9 cellular contexts compared by ENCODE assay signal in the genomic region with DNA sequence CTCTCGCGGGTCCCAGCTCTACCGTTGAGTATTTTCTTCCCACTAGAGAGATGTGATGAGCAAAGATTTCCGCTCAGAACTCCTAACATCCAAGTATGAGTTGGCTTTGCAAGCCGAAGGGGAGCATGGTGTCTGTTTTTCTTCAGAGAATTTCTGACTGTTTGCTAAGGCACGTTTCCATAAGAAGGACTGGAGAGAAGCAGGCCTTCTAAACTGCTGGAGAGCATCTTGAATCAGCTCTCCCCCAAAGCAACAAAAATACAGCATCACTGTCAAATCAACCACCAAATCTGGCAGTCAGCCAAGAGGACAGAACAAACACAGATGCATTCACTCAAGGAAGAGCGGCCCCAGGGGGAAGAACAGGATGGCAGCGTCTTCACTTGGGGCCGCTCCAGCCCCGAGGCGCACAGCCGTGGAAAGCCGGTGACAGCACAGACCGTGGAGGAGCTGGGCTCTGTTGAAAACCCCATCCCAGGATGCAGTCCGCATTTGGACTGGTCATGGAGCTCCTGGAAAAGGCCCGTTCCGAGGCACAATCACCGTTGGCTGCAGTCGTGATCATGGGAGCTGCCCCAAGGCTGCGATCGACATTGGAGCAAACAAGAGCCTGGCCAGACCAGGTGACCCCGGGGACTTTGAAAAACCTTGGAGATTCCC.
DNase-seq lines count a peak whose midpoint lies in the region; ATAC-seq and TF ChIP-seq lines count a peak whose summit lies in the region.
"Had no signal": no experiment of that assay in that cellular context is flagged by ENCODE, and none has a peak within 500 bp of the region (broad histone marks: within the 10 kb centered on the region; RNA-seq: fewer than 3 reads in every experiment).

No MANE protein-coding gene starts in this region.

- peak; percentile 21 for DNase-seq in COLO668 (lab: John Stamatoyannopoulos, UW; ENCODE audit: unreplicated experiment)
- peak; percentile 73 for DNase-seq in astrocyte of the spinal cord (ENCODE audit: low read depth, low spot score)
- DNase-seq in medulla oblongata (ENCODE audit: extremely low spot score): peak; percentile 81
- DNase-seq in OCI-M2 (lab: John Stamatoyannopoulos, UW; ENCODE audit: unreplicated experiment): no peak
- no peak for DNase-seq in EL
- DNase-seq in stimulated activated CD4-positive, alpha-beta T cell treated with anti-CD3 and anti-CD28 coated beads, Interleukin-2, amount 100 ng/mL, for 48 hours: no peak

- H3K4me3 ChIP-seq in astrocyte of the spinal cord (ENCODE audit: low read depth, low read length): no peak overlapping the region

- ATAC-seq in HG02759 (IDR thresholded peaks at IDR 0.05; ENCODE audit: unreplicated experiment) (peak; percentile 31), HG02970 (IDR thresholded peaks at IDR 0.05; ENCODE audit: low FRiP score, unreplicated experiment) (no peak)
- ATAC-seq: Panc1 had no signal

- no peak for TF ChIP-seq CTCF in astrocyte of the spinal cord (IDR thresholded peaks at IDR 0.05; ENCODE audit: low read depth, low read length)

- in situ Hi-C loops in astrocyte of the spinal cord (cut with HindIII; ENCODE audit: low sequenced_read_pairs): no loop called here

Comparison
In these comparisons a context has a peak if more than half of its experiments do, and no peak if none do; other contexts are left out.
1. DNase-seq: peak in COLO668 (single experiment), astrocyte of the spinal cord (single experiment) and medulla oblongata (single experiment); none in OCI-M2 (single experiment), EL (single experiment) and stimulated activated CD4-positive, alpha-beta T cell treated with anti-CD3 and anti-CD28 coated beads, Interleukin-2, amount 100 ng/mL, for 48 hours (0 of 2).